8 cellular contexts compared by ENCODE assay signal in genomic region chr1:20661235-20662109, GRCh38. TPM values are rescaled to one million over a fixed set of nuclear protein-coding genes. Genes with fewer than 3 reads are reported as not detected.
DNase-seq lines count a peak whose midpoint lies in the region; ATAC-seq and TF ChIP-seq lines count a peak whose summit lies in the region.

Gene DDOST (minus strand): TSS chr1:20661369. CDS start chr1:20661350, 19 bp downstream.

- H3K9me2 ChIP-seq in OCI-LY7 (ENCODE audit: insufficient read depth, low read length) = no peaks in the 10 kb centered on the region

- POLR2A ChIA-PET in OCI-LY7 (lab: Charles Lee) = interaction anchor here (0.6 to 2.0 kb wide), 6 partner anchors 11 to 979 kb away, joined by 3 to 10 read pairs (median 4); partner anchors contain the start of gene PINK1

- peaks cover 32% of the 10 kb centered on the region for H3K4me1 ChIP-seq in OCI-LY7 (ENCODE audit: insufficient read depth, low read length, poor library complexity, severe bottlenecking)
- peaks cover 26% of the 10 kb centered on the region for H3K4me1 ChIP-seq in mononuclear cell (ENCODE audit: insufficient read depth, low read length)

- peaks cover 10% of the 10 kb centered on the region; the same call in 1 of the 2 replicates for H4K20me1 ChIP-seq in OCI-LY7 (ENCODE audit: insufficient read depth, low read length)

- H3K4me2 ChIP-seq in OCI-LY7 (ENCODE audit: low read length) = peak within 1 kb of the TSS; percentile 98

- DNase-seq in DMS 273 (lab: John Stamatoyannopoulos, UW; ENCODE audit: unreplicated experiment) = peak; percentile 99
- peak; percentile 94 for DNase-seq in HuH-7.5 (ENCODE audit: low spot score)
- peak; percentile 99 for DNase-seq in OCI-LY7 (ENCODE audit: low spot score)
- DNase-seq in activated T-cell treated with anti-CD3 and anti-CD28 coated beads for 24 hours (ENCODE audit: low read depth) = peak; percentile 92
- DNase-seq in epidermal melanocyte (ENCODE audit: insufficient read length, low spot score) = peak; percentile 98
- DNase-seq in stimulated activated CD8-positive, alpha-beta memory T cell treated with anti-CD3 and anti-CD28 coated beads, Interleukin-4, amount 100 ng/mL, for 24 hours (ENCODE audit: low read depth) = peak; percentile 92

- H3K4me3 ChIP-seq in OCI-LY7 (ENCODE audit: low read depth, low read length, poor library complexity, severe bottlenecking) = peak within 1 kb of the TSS; percentile 94
- H3K4me3 ChIP-seq in mononuclear cell (ENCODE audit: low read length) = peak within 1 kb of the TSS; percentile 72

- peak; percentile 93 for ATAC-seq in GM21515 (IDR thresholded peaks at IDR 0.05; ENCODE audit: unreplicated experiment)

- BruUV-seq in OCI-LY7 (replicated peaks; lab: Mats Ljungman, UMichigan) = TSS peak; percentile 96

- H3K9me3 ChIP-seq in OCI-LY7 (ENCODE audit: low read length) = no peaks in the 10 kb centered on the region
- H3K9me3 ChIP-seq in mononuclear cell (ENCODE audit: low read depth, low read length) = no peaks in the 10 kb centered on the region

- CTCF ChIA-PET in OCI-LY7 (lab: Charles Lee; ENCODE audit: unreplicated experiment) = interaction anchor here (0.7 to 1.0 kb wide), 3 partner anchors 21 to 196 kb away, joined by 3 read pairs; no protein-coding TSS in a partner anchor

- intact Hi-C loops in OCI-LY7 (cut with micrococcal nuclease; ENCODE audit: unreplicated experiment) = loop anchor here (2.0 kb wide), 1 partner anchor 27 kb away; no protein-coding TSS in a partner anchor

- H3K27ac ChIP-seq in OCI-LY7 (ENCODE audit: low read depth, low read length, poor library complexity, severe bottlenecking) = peak within 1 kb of the TSS; percentile 37

- TF ChIP-seq CTCF in OCI-LY7 (conservative IDR thresholded peaks at IDR 0.05; ENCODE audit: low read length) = peak; percentile 62

- no peaks in the 10 kb centered on the region for H3K27me3 ChIP-seq in mononuclear cell (ENCODE audit: insufficient read depth, low read length)

- H3K79me2 ChIP-seq in OCI-LY7 (ENCODE audit: insufficient read depth, low read depth, low read length) = peaks cover 38% of the 10 kb centered on the region

- H2AFZ ChIP-seq in OCI-LY7 (ENCODE audit: low read length) = peak within 1 kb of the TSS; percentile 45; the same call in 1 of the 2 replicates

- H3K36me3 ChIP-seq in OCI-LY7 (ENCODE audit: insufficient read depth, low read length) = peaks cover 38% of the 10 kb centered on the region

RNA-seq across cellular contexts. Expression of gene DDOST, which starts in this region (rescaled TPM):
- total RNA-seq in OCI-LY7 (2014; rRNA removed; shearing (Covaris generic)) = 95.1 and 111 TPM in 2 replicates
- total RNA-seq in OCI-LY7 (2022) (136 and 148 TPM in 2 replicates), mononuclear cell (120 TPM)

Comparison
In these comparisons a context has a peak if more than half of its experiments do, and no peak if none do; other contexts are left out.
1. Peak in every context shown above with its lines: DNase-seq, ATAC-seq, H3K4me3 ChIP-seq and H3K27ac ChIP-seq.